ENCODE assay signal across 9 cellular contexts in the genomic region with DNA sequence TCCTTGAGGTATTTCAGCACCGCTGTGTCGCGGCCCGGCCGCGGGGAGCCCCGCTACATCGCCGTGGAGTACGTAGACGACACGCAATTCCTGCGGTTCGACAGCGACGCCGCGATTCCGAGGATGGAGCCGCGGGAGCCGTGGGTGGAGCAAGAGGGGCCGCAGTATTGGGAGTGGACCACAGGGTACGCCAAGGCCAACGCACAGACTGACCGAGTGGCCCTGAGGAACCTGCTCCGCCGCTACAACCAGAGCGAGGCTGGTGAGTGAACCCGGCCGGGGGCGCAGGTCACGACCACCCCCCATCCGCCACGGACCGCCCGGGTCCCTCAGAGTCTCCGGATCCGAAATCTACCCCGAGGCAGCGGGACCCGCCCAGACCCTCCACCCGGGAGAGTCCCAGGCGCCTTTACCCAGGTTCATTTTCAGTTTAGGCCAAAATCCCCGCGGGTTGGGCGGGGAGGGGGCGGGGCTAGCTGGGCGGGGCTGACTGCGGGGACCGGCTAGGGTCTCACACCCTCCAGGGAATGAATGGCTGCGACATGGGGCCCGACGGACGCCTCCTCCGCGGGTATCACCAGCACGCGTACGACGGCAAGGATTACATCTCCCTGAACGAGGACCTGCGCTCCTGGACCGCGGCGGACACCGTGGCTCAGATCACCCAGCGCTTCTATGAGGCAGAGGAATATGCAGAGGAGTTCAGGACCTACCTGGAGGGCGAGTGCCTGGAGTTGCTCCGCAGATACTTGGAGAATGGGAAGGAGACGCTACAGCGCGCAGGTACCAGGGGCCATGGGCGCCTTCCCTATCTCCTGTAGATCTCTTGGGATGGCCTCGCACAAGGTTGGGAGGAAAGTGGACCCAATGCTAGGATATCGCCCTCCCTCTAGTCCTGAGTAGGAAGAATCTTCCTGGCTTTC. TPM values are rescaled to one million over a fixed set of nuclear protein-coding genes. Genes with fewer than 3 reads are reported as not detected.
A peak's percentile ranks its signal among the peaks of the same experiment; 100 is the strongest.
DNase-seq lines count a peak whose midpoint lies in the region; ATAC-seq and TF ChIP-seq lines count a peak whose summit lies in the region.
"Had no signal": no experiment of that assay in that cellular context is flagged by ENCODE, and none has a peak within 500 bp of the region (broad histone marks: within the 10 kb centered on the region; RNA-seq: fewer than 3 reads in every experiment).

No MANE protein-coding gene starts in this region.

- H3K4me3 ChIP-seq in Loucy (ENCODE audit: low read length, poor library complexity, severe bottlenecking) (peak overlapping the region; percentile 91), rectal smooth muscle tissue (ENCODE audit: low read length) (peak overlapping the region; percentile 99), vagina (peak overlapping the region; percentile 63 to 97)

- H3K36me3 ChIP-seq in Loucy (ENCODE audit: insufficient read depth, low read length) (no peaks in the 10 kb centered on the region), rectal smooth muscle tissue (ENCODE audit: control insufficient read depth, insufficient read depth, low read length) (no peaks in the 10 kb centered on the region), vagina (peaks cover 0 to 17% of the 10 kb centered on the region in 2 donors)

- no peaks in the 10 kb centered on the region for H3K9me2 ChIP-seq in Loucy (replicated peaks; ENCODE audit: low read depth, low read length)

- peaks cover 16% of the 10 kb centered on the region; the same call in 1 of the 2 replicates for H3K79me2 ChIP-seq in Loucy (ENCODE audit: insufficient read depth, low read length)

- TF ChIP-seq CTCF in Loucy (conservative IDR thresholded peaks at IDR 0.05; ENCODE audit: low read length): no peak
- no peak for TF ChIP-seq CTCF in vagina (IDR thresholded peaks at IDR 0.05)

- H3K27me3 ChIP-seq in Loucy (ENCODE audit: insufficient read depth, low read length, poor library complexity, severe bottlenecking): peaks cover 5% of the 10 kb centered on the region
- H3K27me3 ChIP-seq in rectal smooth muscle tissue (ENCODE audit: control insufficient read depth, insufficient read depth, low read length): no peaks in the 10 kb centered on the region
- H3K27me3 ChIP-seq in vagina: no peaks in the 10 kb centered on the region

- no peaks in the 10 kb centered on the region for H3K9me3 ChIP-seq in Loucy (ENCODE audit: insufficient read depth, low read depth, low read length)
- no peaks in the 10 kb centered on the region for H3K9me3 ChIP-seq in vagina

- no peak for TF ChIP-seq POLR2A in vagina (IDR thresholded peaks at IDR 0.05)

- no peaks in the 10 kb centered on the region for H3F3A ChIP-seq in Loucy (ENCODE audit: low read depth)

- peak; percentile 23 for DNase-seq in NCI-H2227 (lab: John Stamatoyannopoulos, UW; ENCODE audit: unreplicated experiment)
- DNase-seq in NCI-H2227 treated with DMSO at 0.1 percent for 48 hours (lab: John Stamatoyannopoulos, UW): no peak
- DNase-seq in activated effector memory CD4-positive, alpha-beta T cell treated with Interleukin-2 at 50 U/mL for 16 hours: peak; percentile 60
- DNase-seq in head of caudate nucleus: peak in 35 of 42 donors; percentile 14 to 65 (median 33)
- DNase-seq in vagina (ENCODE audit: extremely low spot score in 2 of 2): no peak

- H4K20me1 ChIP-seq in Loucy (ENCODE audit: insufficient read depth, low read length, poor library complexity, severe bottlenecking): peaks cover 7% of the 10 kb centered on the region

- H2AFZ ChIP-seq in Loucy (ENCODE audit: low read length): peak overlapping the region; percentile 99

- H3K9ac ChIP-seq in Loucy (ENCODE audit: low read depth, low read length, poor library complexity, severe bottlenecking): peak overlapping the region; percentile 93
- peak overlapping the region; percentile 92 for H3K9ac ChIP-seq in rectal smooth muscle tissue (ENCODE audit: low read length)

- peak overlapping the region; percentile 69 for H3K27ac ChIP-seq in rectal smooth muscle tissue (ENCODE audit: low read depth, low read length)
- H3K27ac ChIP-seq in vagina: peak overlapping the region; percentile 97

- no peak for ATAC-seq in GM18873 (IDR thresholded peaks at IDR 0.05; ENCODE audit: low FRiP score, unreplicated experiment)

- peak overlapping the region; percentile 81 for H3K4me2 ChIP-seq in Loucy (ENCODE audit: low read depth, low read length, poor library complexity, severe bottlenecking)

- intact Hi-C loops in head of caudate nucleus (cut with DNase I): no loop called here
- intact Hi-C loops in vagina (cut with DNase I): no loop called here

- H3K4me1 ChIP-seq in Loucy (ENCODE audit: insufficient read depth, low read length, poor library complexity, severe bottlenecking) (peaks cover 7% of the 10 kb centered on the region), rectal smooth muscle tissue (ENCODE audit: control insufficient read depth, insufficient read depth, low read length) (peaks cover 3% of the 10 kb centered on the region), vagina (peaks cover 20% of the 10 kb centered on the region)

RNA-seq across cellular contexts. Expression of gene HLA-F, which starts 0.7 kb away (rescaled TPM):
- total RNA-seq in vagina: 133 TPM

RNA-seq across cellular contexts. Expression of gene ZFP57, which starts 43.0 kb away (rescaled TPM):
- 3.7 TPM for total RNA-seq in vagina
- total RNA-seq: temporal lobe had no signal

Comparison
In these comparisons a context has a peak if more than half of its experiments do, and no peak if none do; other contexts are left out.
1. DNase-seq: peak in NCI-H2227 (single experiment), activated effector memory CD4-positive, alpha-beta T cell treated with Interleukin-2 at 50 U/mL for 16 hours (single experiment) and head of caudate nucleus (35 of 42); none in NCI-H2227 treated with DMSO at 0.1 percent for 48 hours (single experiment) and vagina (0 of 2).
2. Peak in every context shown above with its lines, with median percentiles within 50 percentile points of each other: H3K4me3 ChIP-seq.